1 cellular context compared by ENCODE assay signal in genomic region chr7:22647451-22648257, GRCh38.
A peak's percentile ranks its signal among the peaks of the same experiment; 100 is the strongest.
TF ChIP-seq lines count a peak whose summit lies in the region.

No MANE protein-coding gene starts in this region.

TF ChIP-seq in K562, 482 proteins besides CTCF, POLR2A, EP300 and RAD21 (continued from another document and continues in another):
- no peak for TF ChIP-seq ZNF395 (CRISPR knock-in tag; IDR thresholded peaks at IDR 0.05)
- TF ChIP-seq MCM2 (IDR thresholded peaks at IDR 0.05; ENCODE audit: low read depth) = no peak
- TF ChIP-seq NR0B1 (IDR thresholded peaks at IDR 0.05; ENCODE audit: partially characterized antibody) = no peak
- TF ChIP-seq FUS (optimal IDR thresholded peaks at IDR 0.05; ENCODE audit: low read depth, low read length) = no peak
- no peak for TF ChIP-seq SNAPC5 (CRISPR knock-in tag; IDR thresholded peaks at IDR 0.05)
- TF ChIP-seq ZNF277 (CRISPR knock-in tag; IDR thresholded peaks at IDR 0.05; ENCODE audit: borderline replicate concordance) = no peak
- no peak for TF ChIP-seq CUX1 (CRISPR knock-in tag; IDR thresholded peaks at IDR 0.05)
- TF ChIP-seq ZFP30 (CRISPR knock-in tag; IDR thresholded peaks at IDR 0.05; ENCODE audit: borderline replicate concordance) = no peak
- TF ChIP-seq MED1 (CRISPR knock-in tag; IDR thresholded peaks at IDR 0.05; ENCODE audit: borderline replicate concordance) = no peak
- TF ChIP-seq PRPF4 (IDR thresholded peaks at IDR 0.05; ENCODE audit: insufficient read depth, low read depth, low read length, poor library complexity, severe bottlenecking) = no peak
- TF ChIP-seq CC2D1A (IDR thresholded peaks at IDR 0.05) = no peak
- TF ChIP-seq FOSL1 (tag; conservative IDR thresholded peaks at IDR 0.05) = peak; percentile 100
- TF ChIP-seq RFX7 (CRISPR knock-in tag; IDR thresholded peaks at IDR 0.05) = no peak
- no peak for TF ChIP-seq ARID4B (CRISPR knock-in tag; IDR thresholded peaks at IDR 0.05)
- no peak for TF ChIP-seq SRSF3 (IDR thresholded peaks at IDR 0.05; ENCODE audit: insufficient read depth, low read length)
- TF ChIP-seq ZNF449 (CRISPR knock-in tag; IDR thresholded peaks at IDR 0.05) = no peak
- no peak for TF ChIP-seq ZNF507 (tag; conservative IDR thresholded peaks at IDR 0.05)
- no peak for TF ChIP-seq ZNF23 (CRISPR knock-in tag; IDR thresholded peaks at IDR 0.05)
- no peak for TF ChIP-seq ZFPM2 (CRISPR knock-in tag; IDR thresholded peaks at IDR 0.05)
- TF ChIP-seq TEAD2 (tag; IDR thresholded peaks at IDR 0.05) = no peak
- no peak for TF ChIP-seq CREB3L1 (IDR thresholded peaks at IDR 0.05; ENCODE audit: borderline replicate concordance, low read depth)
- no peak for TF ChIP-seq NRF1 (conservative IDR thresholded peaks at IDR 0.05 in 1 of 2, IDR thresholded peaks at IDR 0.05 in 1 of 2)
- no peak for TF ChIP-seq ZNF217 (CRISPR knock-in tag; IDR thresholded peaks at IDR 0.05)
- no peak for TF ChIP-seq NFATC3 (IDR thresholded peaks at IDR 0.05)
- TF ChIP-seq NCOA6 (IDR thresholded peaks at IDR 0.05) = no peak
- TF ChIP-seq CBX5 (IDR thresholded peaks at IDR 0.05; ENCODE audit: borderline replicate concordance, low read depth) = peak; percentile 68; the same call in 1 of the 2 replicates
- TF ChIP-seq THAP7 (CRISPR knock-in tag; IDR thresholded peaks at IDR 0.05) = no peak
- TF ChIP-seq C11orf30 (IDR thresholded peaks at IDR 0.05; ENCODE audit: low read depth) = peak; percentile 44
- TF ChIP-seq NCOA4 (IDR thresholded peaks at IDR 0.05; ENCODE audit: partially characterized antibody) = no peak
- TF ChIP-seq YBX1 (IDR thresholded peaks at IDR 0.05) = no peak
- TF ChIP-seq ZNF79 (CRISPR knock-in tag; IDR thresholded peaks at IDR 0.05; ENCODE audit: low read depth) = 0 out of 2 replicates have a peak, but pooled peaks have one; percentile 21
- no peak for TF ChIP-seq CTCFL (IDR thresholded peaks at IDR 0.05; ENCODE audit: borderline replicate concordance, insufficient read depth, low read depth, low read length, poor library complexity, severe bottlenecking)
- TF ChIP-seq JUNB (CRISPR knock-in tag; conservative IDR thresholded peaks at IDR 0.05) = 0 out of 2 replicates have a peak, but pooled peaks have one; percentile 17
- TF ChIP-seq SNRNP70 (optimal IDR thresholded peaks at IDR 0.05; ENCODE audit: low read depth, low read length) = no peak
- TF ChIP-seq ZNF699 (CRISPR knock-in tag; IDR thresholded peaks at IDR 0.05; ENCODE audit: insufficient replicate concordance) = no peak
- TF ChIP-seq NELFE (IDR thresholded peaks at IDR 0.05; ENCODE audit: insufficient read depth, insufficient read length) = no peak
- TF ChIP-seq ZC3H8 (IDR thresholded peaks at IDR 0.05) = no peak
- TF ChIP-seq KHSRP (IDR thresholded peaks at IDR 0.05) = no peak
- no peak for TF ChIP-seq THAP12 (CRISPR knock-in tag; IDR thresholded peaks at IDR 0.05)
